18 cellular contexts compared by ENCODE assay signal in the genomic region with DNA sequence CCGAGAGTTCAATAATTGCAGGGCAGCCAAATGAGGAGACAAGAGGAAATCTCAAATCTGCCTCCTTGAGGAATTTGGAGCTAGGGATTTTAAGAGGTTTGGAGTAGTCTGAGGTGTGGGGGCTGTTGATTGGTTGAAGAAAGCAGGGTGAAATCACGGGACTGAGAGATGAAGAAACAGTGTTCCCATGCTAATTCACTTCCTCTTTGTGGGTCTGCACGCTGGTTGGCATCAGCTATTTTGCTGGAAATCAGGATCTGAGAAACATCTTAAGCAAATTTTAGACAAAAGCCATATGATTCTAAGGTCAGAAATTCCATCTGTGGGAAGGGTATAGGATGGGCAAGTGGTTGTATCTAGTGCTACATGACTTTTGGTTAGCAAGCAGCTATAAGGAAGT.
"Had no signal": no experiment of that assay in that cellular context is flagged by ENCODE, and none has a peak within 500 bp of the region (broad histone marks: within the 10 kb centered on the region; RNA-seq: fewer than 3 reads in every experiment).

No MANE protein-coding gene starts in this region.

- DNase-seq: activated CD4-positive, alpha-beta memory T cell treated with anti-CD3 and anti-CD28 coated beads, Interleukin-2, amount 10 ng/mL, durations not matched to agents 7 days and 5 days; activated gamma-delta T cell treated with Interleukin-2 at 50 U/mL for 16 hours; activated T-cell treated with anti-CD3 and anti-CD28 coated beads, Interleukin-2, amount 50 U/mL, for 72 hours; esophagus squamous epithelium; foreskin fibroblast; mesenchymal stem cell; occipital lobe; stimulated activated CD4-positive, alpha-beta T cell treated with anti-CD3 and anti-CD28 coated beads, Interleukin-12 subunit alpha, Interleukin-12 subunit beta, amount 100 ng/mL, for 4 hours; stimulated activated CD4-positive, alpha-beta T cell treated with anti-CD3 and anti-CD28 coated beads, Interleukin-2, amount 100 ng/mL, for 48 hours; stimulated activated CD8-positive, alpha-beta memory T cell treated with anti-CD3 and anti-CD28 coated beads, Interleukin-4, amount 100 ng/mL, for 48 hours; stimulated activated naive CD8-positive, alpha-beta T cell treated with anti-CD3 and anti-CD28 coated beads, Interleukin-15, Interleukin-2, amounts not matched to agents 100 U/mL and 50 U/mL, for 24 hours; T1000 had no signal

- H3K27me3 ChIP-seq: ascending aorta had no signal

- H3K4me1 Mint-ChIP-seq: activated CD4-positive, alpha-beta memory T cell treated with anti-CD3 and anti-CD28 coated beads, Interleukin-2, amount 10 ng/mL, durations not matched to agents 7 days and 5 days; nephron had no signal

- H3K4me1 ChIP-seq: ascending aorta, esophagus squamous epithelium, prostate gland, suprapubic skin had no signal

- H3K4me3 ChIP-seq: ascending aorta, esophagus squamous epithelium, prostate gland, suprapubic skin had no signal

- H3K27ac Mint-ChIP-seq: activated CD4-positive, alpha-beta memory T cell treated with anti-CD3 and anti-CD28 coated beads, Interleukin-2, amount 10 ng/mL, durations not matched to agents 7 days and 5 days; activated T-cell treated with anti-CD3 and anti-CD28 coated beads, Interleukin-2, amount 50 U/mL, for 72 hours; nephron had no signal

- H3K4me3 Mint-ChIP-seq: activated CD4-positive, alpha-beta memory T cell treated with anti-CD3 and anti-CD28 coated beads, Interleukin-2, amount 10 ng/mL, durations not matched to agents 7 days and 5 days; activated T-cell treated with anti-CD3 and anti-CD28 coated beads, Interleukin-2, amount 50 U/mL, for 72 hours; nephron had no signal

- H3K36me3 ChIP-seq: ascending aorta, esophagus squamous epithelium, prostate gland, suprapubic skin had no signal

- H3K9me3 Mint-ChIP-seq: activated CD4-positive, alpha-beta memory T cell treated with anti-CD3 and anti-CD28 coated beads, Interleukin-2, amount 10 ng/mL, durations not matched to agents 7 days and 5 days; activated T-cell treated with anti-CD3 and anti-CD28 coated beads, Interleukin-2, amount 50 U/mL, for 72 hours; nephron had no signal

- FAIRE-seq: bronchial epithelial cell had no signal

- H3K27ac ChIP-seq: ascending aorta, esophagus squamous epithelium, prostate gland, suprapubic skin, VCaP had no signal

- ATAC-seq: activated T-cell treated with anti-CD3 and anti-CD28 coated beads, Interleukin-2, amount 50 U/mL, for 72 hours; stimulated activated naive CD8-positive, alpha-beta T cell treated with anti-CD3 and anti-CD28 coated beads, Interleukin-15, Interleukin-2, amounts not matched to agents 100 U/mL and 50 U/mL, for 24 hours had no signal

- H3K9me3 ChIP-seq: ascending aorta, esophagus squamous epithelium, prostate gland, suprapubic skin had no signal
